ENCODE assay signal across 8 cellular contexts in the genomic region with DNA sequence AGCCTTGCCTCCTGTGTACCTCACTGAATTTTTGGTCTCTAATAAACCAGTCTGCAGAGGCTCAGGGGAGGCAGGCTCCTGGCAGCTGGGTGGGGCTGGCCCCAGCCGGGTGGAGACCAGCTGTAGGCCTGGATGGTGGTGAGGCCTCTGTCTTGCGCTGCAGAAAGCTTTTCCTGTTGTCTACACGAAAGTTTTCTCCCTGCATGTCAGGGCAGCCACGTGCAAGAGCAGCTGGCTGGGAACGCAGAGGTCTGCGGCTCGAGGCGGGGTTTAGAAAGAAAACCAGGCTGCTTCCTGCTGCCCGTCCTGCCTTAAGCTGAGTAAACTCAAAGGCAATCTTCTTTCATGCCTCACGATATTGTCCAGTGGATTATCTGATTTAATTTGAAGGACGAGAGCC. TPM values are rescaled to one million over a fixed set of nuclear protein-coding genes. Genes with fewer than 3 reads are reported as not detected.
DNase-seq lines count a peak whose midpoint lies in the region; ATAC-seq and TF ChIP-seq lines count a peak whose summit lies in the region.

No MANE protein-coding gene starts in this region.

- no peaks in the 10 kb centered on the region for H3K4me1 Mint-ChIP-seq in MCF 10A (ENCODE audit: insufficient read depth, unreplicated experiment)

- DNase-seq in GM19240 (ENCODE audit: insufficient read length, low spot score) (peak; percentile 37), UCSD-AML1 (lab: John Stamatoyannopoulos, UW; ENCODE audit: unreplicated experiment) (peak; percentile 76), MCF 10A (ENCODE audit: unreplicated experiment) (no peak), lung microvascular endothelial cell (ENCODE audit: low read depth in 2 of 2) (peak; percentile 54 to 90), SW 1271 (lab: John Stamatoyannopoulos, UW) (no peak), iPS-NIHi7 (ENCODE audit: extremely low spot score) (no peak)
- DNase-seq in stimulated activated CD8-positive, alpha-beta memory T cell treated with anti-CD3 and anti-CD28 coated beads, Interleukin-4, amount 100 ng/mL, for 48 hours = peak; percentile 53

- peak overlapping the region; percentile 46 for H3K27ac Mint-ChIP-seq in MCF 10A (ENCODE audit: low read depth, unreplicated experiment)

- CTCF ChIA-PET in MCF 10A (lab: Yijun Ruan, JAX) = interaction anchor here (1.0 to 1.8 kb wide), 4 partner anchors 18 to 37 kb away, joined by 3 to 6 read pairs (median 4); no protein-coding TSS in a partner anchor

- no peak overlapping the region for H3K4me3 Mint-ChIP-seq in MCF 10A (ENCODE audit: unreplicated experiment)

- no peak for ATAC-seq in HG03159 (IDR thresholded peaks at IDR 0.05; ENCODE audit: unreplicated experiment)

- POLR2A ChIA-PET in MCF 10A (lab: Yijun Ruan, JAX) = interaction anchor here (0.9 to 2.6 kb wide), 8 partner anchors 11 to 69 kb away, joined by 3 to 10 read pairs (median 4); no protein-coding TSS in a partner anchor

- intact Hi-C loops in MCF 10A (cut with micrococcal nuclease) = no loop called here

- no peak for TF ChIP-seq CTCF in MCF 10A (IDR thresholded peaks at IDR 0.05; ENCODE audit: unreplicated experiment)

- no peaks in the 10 kb centered on the region for H3K27me3 Mint-ChIP-seq in MCF 10A (ENCODE audit: insufficient read depth, unreplicated experiment)

- H3K36me3 Mint-ChIP-seq in MCF 10A (ENCODE audit: insufficient read depth, unreplicated experiment) = no peaks in the 10 kb centered on the region

- no TSS peak for BruUV-seq in MCF 10A (replicated peaks; lab: Mats Ljungman, UMichigan)

- no peaks in the 10 kb centered on the region for H3K9me3 Mint-ChIP-seq in MCF 10A (ENCODE audit: unreplicated experiment)

RNA-seq across cellular contexts. Expression of a gene that starts 2.4 kb away (rescaled TPM):
- total RNA-seq in MCF 10A (2022) (1.8 TPM in 1 of 2 replicates, not detected in the other), lung microvascular endothelial cell (not detected in 2 replicates)

RNA-seq across cellular contexts. Expression of a gene that starts 21.6 kb away (rescaled TPM):
- 0.56 and 0.66 TPM in 2 replicates for total RNA-seq in MCF 10A (2022)
- under 0.01 TPM in 1 of 2 replicates, not detected in the other for total RNA-seq in lung microvascular endothelial cell

RNA-seq across cellular contexts. Expression of a gene that starts 39.8 kb away (rescaled TPM):
- total RNA-seq in MCF 10A (2022) (17.4 and 19.4 TPM in 2 replicates), lung microvascular endothelial cell (8.3 and 12.7 TPM in 2 replicates)

RNA-seq across cellular contexts. Expression of a gene that starts 54.1 kb away (rescaled TPM):
- total RNA-seq in MCF 10A (2022) (2.5 and 4.0 TPM in 2 replicates), lung microvascular endothelial cell (0.87 and 1.2 TPM in 2 replicates)

Comparison
In these comparisons a context has a peak if more than half of its experiments do, and no peak if none do; other contexts are left out.
1. DNase-seq: peak in GM19240 (single experiment), UCSD-AML1 (single experiment), lung microvascular endothelial cell (2 of 2) and stimulated activated CD8-positive, alpha-beta memory T cell treated with anti-CD3 and anti-CD28 coated beads, Interleukin-4, amount 100 ng/mL, for 48 hours (single experiment); none in MCF 10A (single experiment), SW 1271 (0 of 2) and iPS-NIHi7 (single experiment).